ENCODE assay signal across 11 cellular contexts in genomic region chr10:102616071-102616770, GRCh38. TPM values are rescaled to one million over a fixed set of nuclear protein-coding genes. Genes with fewer than 3 reads are reported as not detected.
A peak's percentile ranks its signal among the peaks of the same experiment; 100 is the strongest.
DNase-seq lines count a peak whose midpoint lies in the region; ATAC-seq and TF ChIP-seq lines count a peak whose summit lies in the region.
"Had no signal": no experiment of that assay in that cellular context is flagged by ENCODE, and none has a peak within 500 bp of the region (broad histone marks: within the 10 kb centered on the region; RNA-seq: fewer than 3 reads in every experiment).

No MANE protein-coding gene starts in this region.

- H3K27ac ChIP-seq in RWPE2 (ENCODE audit: poor library complexity, severe bottlenecking) (peak overlapping the region; percentile 4), left lung (no peak overlapping the region), aorta (ENCODE audit: low read depth in 1 of 2, low read length in 2 of 2) (no peak overlapping the region)

- intact Hi-C loops in left lung (cut with DNase I), result no loop called here
- intact Hi-C loops in aorta (cut with DNase I), result no loop called here

- peak; percentile 19 for ATAC-seq in activated naive CD8-positive, alpha-beta T cell treated with anti-CD3 and anti-CD28 coated beads, Interleukin-2, amount 10 ng/mL, durations not matched to agents 7 days and 5 days (ENCODE audit: low read depth)
- ATAC-seq in RWPE2 (ENCODE audit: low read depth), result no peak
- peak; percentile 17 for ATAC-seq in left lung
- ATAC-seq in aorta (ENCODE audit: low FRiP score), result no peak
- no peak for ATAC-seq in GM18498 (IDR thresholded peaks at IDR 0.05; ENCODE audit: unreplicated experiment)

- peaks cover 31% of the 10 kb centered on the region for H3K4me1 Mint-ChIP-seq in activated naive CD8-positive, alpha-beta T cell treated with anti-CD3 and anti-CD28 coated beads, Interleukin-2, amount 10 ng/mL, durations not matched to agents 7 days and 5 days
- H3K4me1 Mint-ChIP-seq in activated naive CD8-positive, alpha-beta T cell treated with anti-CD3 and anti-CD28 coated beads for 36 hours, result peaks cover 23% of the 10 kb centered on the region

- peaks cover 2% of the 10 kb centered on the region for H3K4me1 ChIP-seq in RWPE2 (ENCODE audit: insufficient read depth, poor library complexity, severe bottlenecking)
- peaks cover 33 to 61% of the 10 kb centered on the region in 2 donors for H3K4me1 ChIP-seq in left lung
- no peaks in the 10 kb centered on the region for H3K4me1 ChIP-seq in aorta (ENCODE audit: control insufficient read depth in 1 of 2, insufficient read depth in 2 of 2, low read length in 2 of 2)

- H3K9me3 Mint-ChIP-seq in activated naive CD8-positive, alpha-beta T cell treated with anti-CD3 and anti-CD28 coated beads, Interleukin-2, amount 10 ng/mL, durations not matched to agents 7 days and 5 days, result no peaks in the 10 kb centered on the region
- H3K9me3 Mint-ChIP-seq in activated naive CD8-positive, alpha-beta T cell treated with anti-CD3 and anti-CD28 coated beads for 36 hours, result no peaks in the 10 kb centered on the region

- H3K36me3 ChIP-seq in RWPE2 (ENCODE audit: low read depth), result no peaks in the 10 kb centered on the region
- peaks cover 0 to 37% of the 10 kb centered on the region in 2 donors for H3K36me3 ChIP-seq in left lung
- H3K36me3 ChIP-seq in aorta (ENCODE audit: control insufficient read depth in 1 of 2, insufficient read depth in 2 of 2, low read length in 1 of 2), result no peaks in the 10 kb centered on the region
- H3K36me3 ChIP-seq: uterus had no signal

- no peak overlapping the region for H3K4me3 Mint-ChIP-seq in activated naive CD8-positive, alpha-beta T cell treated with anti-CD3 and anti-CD28 coated beads, Interleukin-2, amount 10 ng/mL, durations not matched to agents 7 days and 5 days
- no peak overlapping the region for H3K4me3 Mint-ChIP-seq in activated naive CD8-positive, alpha-beta T cell treated with anti-CD3 and anti-CD28 coated beads for 36 hours

- 24 to 57% methylated on average over 1 of the region's 1 CpG for WGBS in aorta, 2 donors

- POLR2A ChIA-PET in activated naive CD8-positive, alpha-beta T cell treated with anti-CD3 and anti-CD28 coated beads, Interleukin-2, amount 10 ng/mL, durations not matched to agents 7 days and 5 days (lab: Charles Lee), result interaction anchor here (1.0 to 2.5 kb wide), 4 partner anchors 26 to 30 kb away, joined by 3 to 11 read pairs (median 5); partner anchors contain the start of gene TRIM8

- peak overlapping the region; percentile 83 for H3K27ac Mint-ChIP-seq in activated naive CD8-positive, alpha-beta T cell treated with anti-CD3 and anti-CD28 coated beads, Interleukin-2, amount 10 ng/mL, durations not matched to agents 7 days and 5 days
- no peak overlapping the region for H3K27ac Mint-ChIP-seq in activated naive CD8-positive, alpha-beta T cell treated with anti-CD3 and anti-CD28 coated beads for 36 hours

- H3K27me3 Mint-ChIP-seq in activated naive CD8-positive, alpha-beta T cell treated with anti-CD3 and anti-CD28 coated beads, Interleukin-2, amount 10 ng/mL, durations not matched to agents 7 days and 5 days, result no peaks in the 10 kb centered on the region
- H3K27me3 Mint-ChIP-seq in activated naive CD8-positive, alpha-beta T cell treated with anti-CD3 and anti-CD28 coated beads for 36 hours, result no peaks in the 10 kb centered on the region

- H3K4me3 ChIP-seq in RWPE2 (ENCODE audit: severe bottlenecking) (no peak overlapping the region), left lung (no peak overlapping the region), aorta (ENCODE audit: low read length in 2 of 2) (no peak overlapping the region)
- H3K4me3 ChIP-seq: uterus had no signal

- H3K27me3 ChIP-seq in RWPE2 (ENCODE audit: insufficient read depth, poor library complexity, severe bottlenecking) (no peaks in the 10 kb centered on the region), left lung (no peaks in the 10 kb centered on the region), aorta (ENCODE audit: control insufficient read depth in 1 of 2, insufficient read depth in 2 of 2, low read length in 1 of 2) (no peaks in the 10 kb centered on the region)
- H3K27me3 ChIP-seq: uterus had no signal

- no peak for DNase-seq in activated naive CD8-positive, alpha-beta T cell treated with anti-CD3 and anti-CD28 coated beads, Interleukin-2, amount 10 ng/mL, durations not matched to agents 7 days and 5 days
- no peak for DNase-seq in activated naive CD8-positive, alpha-beta T cell treated with anti-CD3 and anti-CD28 coated beads for 36 hours
- DNase-seq in RWPE2 (ENCODE audit: low spot score) (no peak), left lung (no peak), aorta (peak; percentile 74 to 80), NCI-H2171 (lab: John Stamatoyannopoulos, UW) (no peak), HuH-7 (ENCODE audit: low spot score) (no peak)
- DNase-seq: activated gamma-delta T cell treated with Interleukin-2 at 50 U/mL for 16 hours, nucleus accumbens had no signal

- TF ChIP-seq CTCF in RWPE2 (IDR thresholded peaks at IDR 0.05; ENCODE audit: poor library complexity, severe bottlenecking), result no peak
- no peak for TF ChIP-seq CTCF in left lung (IDR thresholded peaks at IDR 0.05)

- peaks cover 3% of the 10 kb centered on the region for H3K36me3 Mint-ChIP-seq in activated naive CD8-positive, alpha-beta T cell treated with anti-CD3 and anti-CD28 coated beads, Interleukin-2, amount 10 ng/mL, durations not matched to agents 7 days and 5 days
- H3K36me3 Mint-ChIP-seq in activated naive CD8-positive, alpha-beta T cell treated with anti-CD3 and anti-CD28 coated beads for 36 hours, result peaks cover 2% of the 10 kb centered on the region

- H3K9me3 ChIP-seq in RWPE2 (ENCODE audit: severe bottlenecking), result no peaks in the 10 kb centered on the region
- no peaks in the 10 kb centered on the region for H3K9me3 ChIP-seq in left lung
- no peaks in the 10 kb centered on the region for H3K9me3 ChIP-seq in aorta (ENCODE audit: control insufficient read depth, low read length)
- H3K9me3 ChIP-seq: uterus had no signal

RNA-seq across cellular contexts. Expression of gene TRIM8, which starts 28.1 kb away (rescaled TPM):
- 10 to 100 TPM; 54.7 to 55.1 TPM for total RNA-seq in activated naive CD8-positive, alpha-beta T cell treated with anti-CD3 and anti-CD28 coated beads, Interleukin-2, amount 10 ng/mL, durations not matched to agents 7 days and 5 days
- 10 to 100 TPM; 40.4 to 41.8 TPM for total RNA-seq in activated naive CD8-positive, alpha-beta T cell treated with anti-CD3 and anti-CD28 coated beads for 36 hours
- 100 to 1,000 TPM; 123 to 180 TPM for total RNA-seq in left lung
- total RNA-seq in aorta, result 100 to 1,000 TPM; 126 to 189 TPM
- 10 to 100 TPM; 40.6 to 72.4 TPM for polyA plus RNA-seq in aorta

Comparison
In these comparisons a context has a peak if more than half of its experiments do, and no peak if none do; other contexts are left out.
1. ATAC-seq: peak in activated naive CD8-positive, alpha-beta T cell treated with anti-CD3 and anti-CD28 coated beads, Interleukin-2, amount 10 ng/mL, durations not matched to agents 7 days and 5 days (single experiment) and left lung (single experiment); none in RWPE2 (single experiment), aorta (single experiment) and GM18498 (single experiment).
2. DNase-seq: peak in aorta (2 of 2); none in activated naive CD8-positive, alpha-beta T cell treated with anti-CD3 and anti-CD28 coated beads, Interleukin-2, amount 10 ng/mL, durations not matched to agents 7 days and 5 days (single experiment), activated naive CD8-positive, alpha-beta T cell treated with anti-CD3 and anti-CD28 coated beads for 36 hours (single experiment), RWPE2 (single experiment), left lung (0 of 2), NCI-H2171 (single experiment) and HuH-7 (single experiment).